29 cellular contexts compared by ENCODE assay signal in the genomic region with DNA sequence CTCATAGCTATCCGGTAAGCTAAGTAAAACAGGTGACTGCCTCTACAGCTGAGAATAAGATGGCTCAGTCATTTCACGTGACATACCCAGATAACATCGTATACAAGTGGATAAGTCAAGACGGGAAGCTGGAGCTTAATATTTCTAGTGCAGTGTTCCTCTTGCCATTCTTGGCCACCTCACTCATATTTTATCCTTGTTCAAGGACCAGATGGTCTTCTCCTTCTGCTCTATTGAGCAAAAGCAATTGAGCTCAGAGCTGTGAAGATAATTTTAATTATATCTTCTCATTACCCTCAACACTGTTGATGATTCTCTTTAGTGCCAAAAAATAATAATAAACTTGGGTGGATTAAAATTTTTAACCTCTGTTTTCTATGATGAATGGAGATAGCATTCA.
"Had no signal": no experiment of that assay in that cellular context is flagged by ENCODE, and none has a peak within 500 bp of the region (broad histone marks: within the 10 kb centered on the region; RNA-seq: fewer than 3 reads in every experiment).

No MANE protein-coding gene starts in this region.

- H3K36me3 ChIP-seq: left lung, lower lobe of right lung, pancreas, prostate gland, stomach, thyroid gland, transverse colon, upper lobe of left lung, vagina had no signal

- DNase-seq: immature natural killer cell; kidney; left colon; lower lobe of right lung; mammary epithelial cell; mesenchymal stem cell; naive thymus-derived CD8-positive, alpha-beta T cell; nucleus accumbens; pancreas; retina; stimulated activated CD4-positive, alpha-beta T cell treated with anti-CD3 and anti-CD28 coated beads, Interleukin-12 subunit alpha, Interleukin-12 subunit beta, amount 100 ng/mL, for 4 hours; stimulated activated CD4-positive, alpha-beta T cell treated with anti-CD3 and anti-CD28 coated beads, Interleukin-15, amount 100 ng/mL, for 24 hours; stimulated activated CD4-positive, alpha-beta T cell treated with anti-CD3 and anti-CD28 coated beads, Interleukin-2, amount 100 ng/mL, for 24 hours; stimulated activated CD4-positive, alpha-beta T cell treated with anti-CD3 and anti-CD28 coated beads, Interleukin-4, amount 100 ng/mL, for 1 hour; stimulated activated naive B cell treated with anti-CD40 and anti-IgM and Interleukin-4, amounts not matched to agents 10 μg/mL and 1 μg/mL and 100 μg/mL, for 72 hours; stimulated activated naive CD8-positive, alpha-beta T cell treated with anti-CD3 and anti-CD28 coated beads, Interleukin-15, Interleukin-2, amounts not matched to agents 100 U/mL and 50 U/mL, for 24 hours; stomach; testis; thyroid gland; transverse colon had no signal

- H3K4me3 ChIP-seq: left lung, lower lobe of right lung, pancreas, prostate gland, skin epidermis, stomach, testis, thyroid gland, transverse colon, upper lobe of left lung, vagina had no signal

- ATAC-seq: left colon; left lung; lower lobe of right lung; naive thymus-derived CD8-positive, alpha-beta T cell; pancreas; right cardiac atrium; sciatic nerve; stimulated activated naive B cell treated with anti-CD40 and anti-IgM and Interleukin-4, amounts not matched to agents 10 μg/mL and 1 μg/mL and 100 μg/mL, for 72 hours; stimulated activated naive CD8-positive, alpha-beta T cell treated with anti-CD3 and anti-CD28 coated beads, Interleukin-15, Interleukin-2, amounts not matched to agents 100 U/mL and 50 U/mL, for 24 hours had no signal

- H3K27ac ChIP-seq: left lung, lower lobe of right lung, pancreas, prostate gland, skin epidermis, stomach, testis, thyroid gland, transverse colon, upper lobe of left lung, vagina had no signal

- H3K36me3 Mint-ChIP-seq: immature natural killer cell; naive thymus-derived CD8-positive, alpha-beta T cell; stimulated activated naive B cell treated with anti-CD40 and anti-IgM and Interleukin-4, amounts not matched to agents 10 μg/mL and 1 μg/mL and 100 μg/mL, for 72 hours had no signal

- H3K9me3 Mint-ChIP-seq: nephron, neural crest cell had no signal

- H3K27me3 ChIP-seq: left lung, pancreas, stomach, testis, thyroid gland, transverse colon, upper lobe of left lung, vagina had no signal

- H3K27me3 Mint-ChIP-seq: stimulated activated naive B cell treated with anti-CD40 and anti-IgM and Interleukin-4, amounts not matched to agents 10 μg/mL and 1 μg/mL and 100 μg/mL, for 72 hours had no signal

- H3K27ac Mint-ChIP-seq: immature natural killer cell; naive thymus-derived CD8-positive, alpha-beta T cell; nephron; stimulated activated naive B cell treated with anti-CD40 and anti-IgM and Interleukin-4, amounts not matched to agents 10 μg/mL and 1 μg/mL and 100 μg/mL, for 72 hours had no signal

- H3K4me3 Mint-ChIP-seq: immature natural killer cell; naive thymus-derived CD8-positive, alpha-beta T cell; nephron; neural crest cell; stimulated activated naive B cell treated with anti-CD40 and anti-IgM and Interleukin-4, amounts not matched to agents 10 μg/mL and 1 μg/mL and 100 μg/mL, for 72 hours had no signal

- H3K4me1 Mint-ChIP-seq: immature natural killer cell; naive thymus-derived CD8-positive, alpha-beta T cell; nephron had no signal
